21 cellular contexts compared by ENCODE assay signal in the genomic region with DNA sequence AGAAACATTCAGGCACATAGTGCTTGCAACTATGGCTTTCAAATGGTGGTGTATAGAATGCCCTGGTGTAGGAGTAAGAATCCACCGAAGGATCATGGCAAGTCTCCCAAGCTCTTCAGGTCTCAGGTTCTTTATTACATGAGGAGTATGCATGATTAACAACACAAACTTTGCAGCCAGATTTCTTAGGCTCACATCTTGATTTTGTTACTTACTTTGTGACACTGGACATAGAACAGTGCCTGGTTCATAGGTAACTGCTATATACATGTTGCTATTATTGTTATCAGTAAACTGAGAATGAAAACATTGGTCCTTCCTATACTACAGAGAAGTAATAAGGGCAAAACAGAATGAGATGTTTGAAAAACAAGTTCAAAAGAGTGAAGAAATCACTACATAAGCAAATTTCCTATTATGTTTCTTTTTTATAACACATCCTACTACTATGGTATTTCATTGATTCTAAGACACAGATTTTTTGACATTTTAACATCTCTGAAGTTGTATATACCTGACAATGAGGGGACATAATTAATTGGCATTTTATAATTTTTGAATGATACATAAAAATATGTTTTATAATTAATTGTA.
"Had no signal": no experiment of that assay in that cellular context is flagged by ENCODE, and none has a peak within 500 bp of the region (broad histone marks: within the 10 kb centered on the region; RNA-seq: fewer than 3 reads in every experiment).

No MANE protein-coding gene starts in this region.

- H3K4me2 ChIP-seq: KMS-11 had no signal

- H3K9me3 ChIP-seq: SJSA1 had no signal

- H3K36me3 ChIP-seq: SJSA1 had no signal

- H3K27ac ChIP-seq: KMS-11, SJSA1, SK-N-MC had no signal

- H3K27me3 ChIP-seq: SJSA1 had no signal

- DNase-seq: IMR-90, MV-4-11, NCI-H1048, NCI-H1105, NCI-H1417, NCI-H1436 treated with DMSO at 0.1 percent for 48 hours, NCI-H1694, NCI-H187 treated with DMSO at 0.1 percent for 48 hours, NCI-H2029 treated with DMSO at 0.1 percent for 48 hours, NCI-H2107, NCI-H2227 treated with DMSO at 0.1 percent for 48 hours, NCI-H510A, NCI-H524 treated with DMSO at 0.1 percent for 48 hours, NCI-H774, Right ventricle myocardium superior, RPMI8226, SIG-M5 had no signal

- FAIRE-seq: RCC 7860 had no signal

- H3K9ac ChIP-seq: KMS-11 had no signal

- H3K4me1 ChIP-seq: SJSA1 had no signal

- H3K4me3 ChIP-seq: SJSA1, SK-N-MC had no signal
